Comparison of ENCODE assay signal across 1 cellular context in genomic region chr9:129560849-129561248, GRCh38.
A peak's percentile ranks its signal among the peaks of the same experiment; 100 is the strongest.
TF ChIP-seq lines count a peak whose summit lies in the region.

No MANE protein-coding gene starts in this region.

TF ChIP-seq in HepG2, 621 proteins besides CTCF, POLR2A, EP300 and RAD21 (continued from another document and continues in another):
- TF ChIP-seq BCL6 (CRISPR knock-in tag; IDR thresholded peaks at IDR 0.05) (peak; percentile 34; the same call in 1 of the 2 replicates), SKI (IDR thresholded peaks at IDR 0.05; ENCODE audit: partially characterized antibody) (peak; percentile 64), GMEB2 (CRISPR knock-in tag; IDR thresholded peaks at IDR 0.05; ENCODE audit: low read depth) (no peak), ZBTB2 (CRISPR knock-in tag; IDR thresholded peaks at IDR 0.05; ENCODE audit: low read depth) (no peak), GATAD2A (CRISPR knock-in tag; IDR thresholded peaks at IDR 0.05) (peak; percentile 38; the same call in 1 of the 2 replicates), ZNF143 (CRISPR knock-in tag; IDR thresholded peaks at IDR 0.05) (no peak), MYC (CRISPR knock-in tag; IDR thresholded peaks at IDR 0.05; ENCODE audit: borderline replicate concordance) (peak; percentile 14; the same call in 1 of the 2 replicates), ZHX1 (CRISPR knock-in tag; IDR thresholded peaks at IDR 0.05; ENCODE audit: low read depth) (peak; percentile 44; the same call in 1 of the 2 replicates), SNAI1 (CRISPR knock-in tag; IDR thresholded peaks at IDR 0.05; ENCODE audit: borderline replicate concordance) (no peak), NAIF1 (CRISPR knock-in tag; IDR thresholded peaks at IDR 0.05; ENCODE audit: borderline replicate concordance) (no peak), SRY (CRISPR knock-in tag; IDR thresholded peaks at IDR 0.05) (0 out of 2 replicates have a peak, but pooled peaks have one; percentile 46), DR1 (CRISPR knock-in tag; IDR thresholded peaks at IDR 0.05) (no peak), NFE2 (CRISPR knock-in tag; IDR thresholded peaks at IDR 0.05) (no peak), RARA (CRISPR knock-in tag; IDR thresholded peaks at IDR 0.05) (peak; percentile 85), PBX3 (CRISPR knock-in tag; IDR thresholded peaks at IDR 0.05; ENCODE audit: borderline replicate concordance) (no peak), ZNF543 (CRISPR knock-in tag; IDR thresholded peaks at IDR 0.05) (no peak), ZNF678 (CRISPR knock-in tag; IDR thresholded peaks at IDR 0.05) (0 out of 2 replicates have a peak, but pooled peaks have one; percentile 49), ELK4 (CRISPR knock-in tag; IDR thresholded peaks at IDR 0.05; ENCODE audit: borderline replicate concordance) (no peak), EEA1 (CRISPR knock-in tag; IDR thresholded peaks at IDR 0.05; ENCODE audit: borderline replicate concordance) (0 out of 2 replicates have a peak, but pooled peaks have one; percentile 34), ZNF468 (CRISPR knock-in tag; IDR thresholded peaks at IDR 0.05) (no peak), HNF4G (IDR thresholded peaks at IDR 0.05; ENCODE audit: borderline replicate concordance, low read depth, low read length) (no peak), HNF4G (CRISPR knock-in tag; IDR thresholded peaks at IDR 0.05; ENCODE audit: borderline replicate concordance, low read depth) (no peak), SNAPC2 (CRISPR knock-in tag; IDR thresholded peaks at IDR 0.05) (no peak), CCDC6 (CRISPR knock-in tag; IDR thresholded peaks at IDR 0.05) (no peak), SOX5 (CRISPR knock-in tag; IDR thresholded peaks at IDR 0.05; ENCODE audit: borderline replicate concordance) (0 out of 2 replicates have a peak, but pooled peaks have one; percentile 13), ZNF563 (CRISPR knock-in tag; IDR thresholded peaks at IDR 0.05) (no peak), IRF9 (CRISPR knock-in tag; IDR thresholded peaks at IDR 0.05; ENCODE audit: borderline replicate concordance) (peak; percentile 24; the same call in 1 of the 2 replicates), RFX1 (IDR thresholded peaks at IDR 0.05) (no peak), HDAC6 (IDR thresholded peaks at IDR 0.05; ENCODE audit: low read depth, low read length) (no peak), KAT7 (CRISPR knock-in tag; IDR thresholded peaks at IDR 0.05; ENCODE audit: borderline replicate concordance) (no peak), BRD4 (CRISPR knock-in tag; IDR thresholded peaks at IDR 0.05) (no peak), ZNF710 (CRISPR knock-in tag; IDR thresholded peaks at IDR 0.05; ENCODE audit: borderline replicate concordance) (no peak), CEBPG (CRISPR knock-in tag; IDR thresholded peaks at IDR 0.05) (peak; percentile 75), ZNF639 (CRISPR knock-in tag; conservative IDR thresholded peaks at IDR 0.05) (no peak), NFE2L1 (CRISPR knock-in tag; IDR thresholded peaks at IDR 0.05; ENCODE audit: borderline replicate concordance) (no peak), ZNF777 (CRISPR knock-in tag; IDR thresholded peaks at IDR 0.05) (no peak), PATZ1 (CRISPR knock-in tag; IDR thresholded peaks at IDR 0.05) (0 out of 2 replicates have a peak, but pooled peaks have one; percentile 13), ESRRA (CRISPR knock-in tag; IDR thresholded peaks at IDR 0.05; ENCODE audit: low read depth) (no peak; the same call in 1 of the 2 replicates), SAP130 (CRISPR knock-in tag; IDR thresholded peaks at IDR 0.05; ENCODE audit: low read depth) (peak; percentile 51), ZNF773 (CRISPR knock-in tag; IDR thresholded peaks at IDR 0.05; ENCODE audit: borderline replicate concordance) (no peak), FOSL1 (CRISPR knock-in tag; IDR thresholded peaks at IDR 0.05; ENCODE audit: borderline replicate concordance) (no peak), PCBP2 (optimal IDR thresholded peaks at IDR 0.05; ENCODE audit: low read depth, low read length, poor library complexity, severe bottlenecking) (no peak), GATAD1 (CRISPR knock-in tag; IDR thresholded peaks at IDR 0.05) (no peak), YEATS4 (CRISPR knock-in tag; IDR thresholded peaks at IDR 0.05; ENCODE audit: borderline replicate concordance) (no peak), ZSCAN30 (CRISPR knock-in tag; IDR thresholded peaks at IDR 0.05) (no peak), KLF6 (CRISPR knock-in tag; IDR thresholded peaks at IDR 0.05) (0 out of 2 replicates have a peak, but pooled peaks have one; percentile 30), RFXAP (CRISPR knock-in tag; IDR thresholded peaks at IDR 0.05; ENCODE audit: borderline replicate concordance) (no peak), MEIS1 (CRISPR knock-in tag; IDR thresholded peaks at IDR 0.05; ENCODE audit: borderline replicate concordance) (peak; percentile 29; the same call in 1 of the 2 replicates), ZNF124 (CRISPR knock-in tag; IDR thresholded peaks at IDR 0.05) (no peak), NR1H2 (CRISPR knock-in tag; IDR thresholded peaks at IDR 0.05; ENCODE audit: borderline replicate concordance, low read depth) (no peak), PHF21A (CRISPR knock-in tag; IDR thresholded peaks at IDR 0.05) (peak; percentile 44; the same call in 1 of the 2 replicates), FOXA3 (CRISPR knock-in tag; IDR thresholded peaks at IDR 0.05) (peak; percentile 25; the same call in 1 of the 2 replicates), ZNF556 (CRISPR knock-in tag; IDR thresholded peaks at IDR 0.05; ENCODE audit: borderline replicate concordance) (no peak), DNMT3B (CRISPR knock-in tag; conservative IDR thresholded peaks at IDR 0.05) (no peak), ZFP1 (CRISPR knock-in tag; IDR thresholded peaks at IDR 0.05) (no peak)
